Comparison of ENCODE assay signal across 15 cellular contexts in the genomic region with DNA sequence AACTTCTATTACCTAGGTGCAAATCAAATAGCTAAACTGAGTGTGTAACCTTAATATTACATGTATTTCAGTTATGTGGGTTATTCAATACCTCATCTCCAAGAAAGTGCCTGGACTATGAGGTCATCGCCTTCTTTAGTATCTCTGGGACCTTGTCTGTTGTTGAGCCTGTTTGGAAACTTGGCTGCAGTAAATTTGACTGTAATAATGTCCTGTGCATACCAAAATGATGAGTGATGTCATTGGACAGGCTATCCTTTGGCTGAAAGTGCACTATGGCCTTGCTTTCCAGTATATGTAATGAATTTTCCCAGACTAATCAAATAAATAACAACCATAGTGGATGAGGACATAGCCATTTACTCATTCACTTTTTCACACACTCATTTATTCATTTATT.
DNase-seq lines count a peak whose midpoint lies in the region; ATAC-seq, FAIRE-seq and TF ChIP-seq lines count a peak whose summit lies in the region.
"Had no signal": no experiment of that assay in that cellular context is flagged by ENCODE, and none has a peak within 500 bp of the region (broad histone marks: within the 10 kb centered on the region; RNA-seq: fewer than 3 reads in every experiment).

No MANE protein-coding gene starts in this region.

- H3K27ac ChIP-seq in fibroblast of lung (ENCODE audit: insufficient read depth, low read length) = no peak overlapping the region
- H3K27ac ChIP-seq: sigmoid colon had no signal

- no peak overlapping the region for H3K4me3 ChIP-seq in fibroblast of lung (replicated peaks in 1 of 4; ENCODE audit: control extremely low read depth in 1 of 4, insufficient read depth in 1 of 4, low read depth in 3 of 4, low read length in 4 of 4)
- H3K4me3 ChIP-seq: sigmoid colon had no signal

- H3K4me2 ChIP-seq in fibroblast of lung (ENCODE audit: extremely low read depth, insufficient read depth, low read length) = no peak overlapping the region

- no peaks in the 10 kb centered on the region for H3K9me3 ChIP-seq in fibroblast of lung (ENCODE audit: control insufficient read depth, insufficient read depth, low read depth, low read length)
- H3K9me3 ChIP-seq: sigmoid colon had no signal

- H3K36me3 ChIP-seq in fibroblast of lung (ENCODE audit: control insufficient read depth, insufficient read depth, low read length) = no peaks in the 10 kb centered on the region
- H3K36me3 ChIP-seq: sigmoid colon had no signal

- H3K9me3 Mint-ChIP-seq in activated naive CD8-positive, alpha-beta T cell treated with anti-CD3 and anti-CD28 coated beads, Interleukin-2, amount 50 U/mL, for 24 hours = peaks cover 11% of the 10 kb centered on the region
- H3K9me3 Mint-ChIP-seq: activated naive CD8-positive, alpha-beta T cell treated with anti-CD3 and anti-CD28 coated beads for 36 hours; stimulated activated naive CD8-positive, alpha-beta T cell treated with anti-CD3 and anti-CD28 coated beads, Interleukin-15, Interleukin-2, amounts not matched to agents 100 ng/mL and 50 ng/mL, for 24 hours had no signal

- no peak for ATAC-seq in activated naive CD8-positive, alpha-beta T cell treated with anti-CD3 and anti-CD28 coated beads, Interleukin-2, amount 50 U/mL, for 24 hours
- ATAC-seq in GM18511 (IDR thresholded peaks at IDR 0.05; ENCODE audit: unreplicated experiment) = no peak
- ATAC-seq: natural killer cell treated with Interleukin-12 subunit alpha and Interleukin-12 subunit beta and Interleukin-15 and Interleukin-18, amount 100 ng/mL, for 72 hours had no signal

- no peaks in the 10 kb centered on the region for H3K36me3 Mint-ChIP-seq in activated naive CD8-positive, alpha-beta T cell treated with anti-CD3 and anti-CD28 coated beads, Interleukin-2, amount 50 U/mL, for 24 hours (ENCODE audit: low read depth)
- H3K36me3 Mint-ChIP-seq: activated naive CD8-positive, alpha-beta T cell treated with anti-CD3 and anti-CD28 coated beads for 36 hours; natural killer cell treated with Interleukin-12 subunit alpha and Interleukin-12 subunit beta and Interleukin-15 and Interleukin-18, amount 100 ng/mL, for 72 hours had no signal

- no peaks in the 10 kb centered on the region for H3K79me2 ChIP-seq in fibroblast of lung (ENCODE audit: control insufficient read depth, insufficient read depth, low read length)

- TF ChIP-seq CTCF in fibroblast of lung (conservative IDR thresholded peaks at IDR 0.05 in 1 of 2, IDR thresholded peaks at IDR 0.05 in 1 of 2; ENCODE audit: low read depth in 1 of 2, low read length in 2 of 2) = no peak

- DNase-seq in EH (ENCODE audit: low read depth) = peak; percentile 91
- DNase-seq in RCC 7860 (ENCODE audit: low spot score) = peak; percentile 91
- DNase-seq in fibroblast of lung (ENCODE audit: low read depth in 2 of 2) = peak; percentile 51 to 97
- DNase-seq in non-pigmented ciliary epithelial cell (ENCODE audit: low read depth) = peak; percentile 90
- DNase-seq in activated naive CD8-positive, alpha-beta T cell treated with anti-CD3 and anti-CD28 coated beads, Interleukin-2, amount 50 U/mL, for 24 hours = no peak
- DNase-seq in ecto neural progenitor cell (ENCODE audit: low spot score) = no peak
- DNase-seq in NCI-H1048 (lab: John Stamatoyannopoulos, UW) = no peak
- DNase-seq: activated CD4-positive, alpha-beta T cell treated with anti-CD3 and anti-CD28 coated beads for 1 hour; activated naive CD8-positive, alpha-beta T cell treated with anti-CD3 and anti-CD28 coated beads for 36 hours; NCI-H1092; NCI-H446 treated with DMSO at 0.1 percent for 48 hours; sigmoid colon had no signal

- no peak overlapping the region for H3K9ac ChIP-seq in fibroblast of lung (ENCODE audit: insufficient read depth, low read length)

- no peaks in the 10 kb centered on the region for H3K27me3 ChIP-seq in fibroblast of lung (ENCODE audit: control insufficient read depth, insufficient read depth, low read length)
- H3K27me3 ChIP-seq: sigmoid colon had no signal

- H3K4me1 Mint-ChIP-seq in activated naive CD8-positive, alpha-beta T cell treated with anti-CD3 and anti-CD28 coated beads, Interleukin-2, amount 50 U/mL, for 24 hours = no peaks in the 10 kb centered on the region
- H3K4me1 Mint-ChIP-seq: activated naive CD8-positive, alpha-beta T cell treated with anti-CD3 and anti-CD28 coated beads for 36 hours had no signal

- peak; percentile 86 for FAIRE-seq in RCC 7860 (lab: Jason Lieb, UNC)

- no peaks in the 10 kb centered on the region for H3K4me1 ChIP-seq in fibroblast of lung (ENCODE audit: control insufficient read depth, extremely low read depth, insufficient read depth, low read length)

- no peak overlapping the region for H2AFZ ChIP-seq in fibroblast of lung (ENCODE audit: low read length)

- no peak overlapping the region for H3K27ac Mint-ChIP-seq in activated naive CD8-positive, alpha-beta T cell treated with anti-CD3 and anti-CD28 coated beads, Interleukin-2, amount 50 U/mL, for 24 hours
- H3K27ac Mint-ChIP-seq: activated naive CD8-positive, alpha-beta T cell treated with anti-CD3 and anti-CD28 coated beads for 36 hours; natural killer cell treated with Interleukin-12 subunit alpha and Interleukin-12 subunit beta and Interleukin-15 and Interleukin-18, amount 100 ng/mL, for 72 hours; stimulated activated naive CD8-positive, alpha-beta T cell treated with anti-CD3 and anti-CD28 coated beads, Interleukin-15, Interleukin-2, amounts not matched to agents 100 ng/mL and 50 ng/mL, for 24 hours had no signal

- no peaks in the 10 kb centered on the region for H4K20me1 ChIP-seq in fibroblast of lung (ENCODE audit: control insufficient read depth, extremely low read depth, insufficient read depth, low read length)

- no peak overlapping the region for H3K4me3 Mint-ChIP-seq in activated naive CD8-positive, alpha-beta T cell treated with anti-CD3 and anti-CD28 coated beads, Interleukin-2, amount 50 U/mL, for 24 hours
- H3K4me3 Mint-ChIP-seq: activated naive CD8-positive, alpha-beta T cell treated with anti-CD3 and anti-CD28 coated beads for 36 hours; natural killer cell treated with Interleukin-12 subunit alpha and Interleukin-12 subunit beta and Interleukin-15 and Interleukin-18, amount 100 ng/mL, for 72 hours; stimulated activated naive CD8-positive, alpha-beta T cell treated with anti-CD3 and anti-CD28 coated beads, Interleukin-15, Interleukin-2, amounts not matched to agents 100 ng/mL and 50 ng/mL, for 24 hours had no signal

- H3K27me3 Mint-ChIP-seq in activated naive CD8-positive, alpha-beta T cell treated with anti-CD3 and anti-CD28 coated beads, Interleukin-2, amount 50 U/mL, for 24 hours = no peaks in the 10 kb centered on the region
- H3K27me3 Mint-ChIP-seq: activated naive CD8-positive, alpha-beta T cell treated with anti-CD3 and anti-CD28 coated beads for 36 hours; natural killer cell treated with Interleukin-12 subunit alpha and Interleukin-12 subunit beta and Interleukin-15 and Interleukin-18, amount 100 ng/mL, for 72 hours; stimulated activated naive CD8-positive, alpha-beta T cell treated with anti-CD3 and anti-CD28 coated beads, Interleukin-15, Interleukin-2, amounts not matched to agents 100 ng/mL and 50 ng/mL, for 24 hours had no signal

Comparison
In these comparisons a context has a peak if more than half of its experiments do, and no peak if none do; other contexts are left out.
1. DNase-seq: peak in EH (single experiment), RCC 7860 (single experiment), fibroblast of lung (2 of 2) and non-pigmented ciliary epithelial cell (single experiment); none in activated naive CD8-positive, alpha-beta T cell treated with anti-CD3 and anti-CD28 coated beads, Interleukin-2, amount 50 U/mL, for 24 hours (single experiment), ecto neural progenitor cell (single experiment) and NCI-H1048 (single experiment).